In the genomic region with DNA sequence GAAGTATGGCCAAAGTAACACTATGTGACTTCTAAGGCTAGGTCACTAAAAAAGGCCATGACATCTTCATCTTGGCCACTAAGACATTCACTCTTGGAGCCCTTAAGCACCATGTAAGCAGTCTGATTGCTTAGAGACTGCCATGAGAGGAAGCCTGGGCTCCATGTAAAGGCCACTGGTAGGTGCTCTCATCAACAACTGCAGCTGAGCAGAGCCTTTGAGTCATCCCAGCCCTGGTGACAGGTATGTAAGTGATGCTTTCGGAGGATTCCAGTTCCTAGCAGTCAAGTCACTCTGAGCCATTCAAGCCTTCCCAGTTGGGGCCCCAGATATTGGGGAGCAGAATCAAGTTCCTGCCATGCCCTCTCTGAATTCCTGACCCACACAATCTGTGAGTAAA, we compare ENCODE assay signal across 23 cellular contexts. TPM values are rescaled to one million over a fixed set of nuclear protein-coding genes. Genes with fewer than 3 reads are reported as not detected.
DNase-seq lines count a peak whose midpoint lies in the region; ATAC-seq and TF ChIP-seq lines count a peak whose summit lies in the region.
"Had no signal": no experiment of that assay in that cellular context is flagged by ENCODE, and none has a peak within 500 bp of the region (broad histone marks: within the 10 kb centered on the region; RNA-seq: fewer than 3 reads in every experiment).

No MANE protein-coding gene starts in this region.

- POLR2A ChIA-PET in activated CD8-positive, alpha-beta T cell treated with anti-CD3 and anti-CD28 coated beads for 36 hours (lab: Charles Lee) = no interaction called here

- H3K27me3 Mint-ChIP-seq in activated naive CD4-positive, alpha-beta T cell treated with anti-CD3 and anti-CD28 coated beads for 36 hours (ENCODE audit: low read depth) = no peaks in the 10 kb centered on the region
- no peaks in the 10 kb centered on the region for H3K27me3 Mint-ChIP-seq in activated naive CD4-positive, alpha-beta T cell treated with anti-CD3 and anti-CD28 coated beads, Interleukin-2, amount 10 ng/mL, durations not matched to agents 7 days and 5 days
- H3K27me3 Mint-ChIP-seq in activated CD8-positive, alpha-beta T cell treated with anti-CD3 and anti-CD28 coated beads for 36 hours = no peaks in the 10 kb centered on the region
- H3K27me3 Mint-ChIP-seq: CD4-positive, alpha-beta memory T cell had no signal

- H3K27me3 ChIP-seq in thymus (ENCODE audit: control insufficient read depth, insufficient read depth) (no peaks in the 10 kb centered on the region), WERI-Rb-1 (ENCODE audit: insufficient read depth, low read depth, severe bottlenecking) (no peaks in the 10 kb centered on the region), body of pancreas (no peaks in the 10 kb centered on the region)
- H3K27me3 ChIP-seq: MG63 had no signal

- H3K27ac ChIP-seq in thymus (ENCODE audit: low read depth) (peak overlapping the region; percentile 4), WERI-Rb-1 (no peak overlapping the region), body of pancreas (no peak overlapping the region)
- H3K27ac ChIP-seq: A549 had no signal

- no peak overlapping the region for H3K4me3 ChIP-seq in thymus (ENCODE audit: low read length)
- H3K4me3 ChIP-seq in WERI-Rb-1 (ENCODE audit: low read depth, low read length) = no peak overlapping the region
- no peak overlapping the region for H3K4me3 ChIP-seq in body of pancreas
- H3K4me3 ChIP-seq: A549, MG63 had no signal

- TF ChIP-seq POLR2A in body of pancreas (IDR thresholded peaks at IDR 0.05) = no peak

- H3K4me1 ChIP-seq in thymus (ENCODE audit: control insufficient read depth, insufficient read depth, low read length) = peaks cover 3% of the 10 kb centered on the region
- H3K4me1 ChIP-seq in body of pancreas = no peaks in the 10 kb centered on the region
- H3K4me1 ChIP-seq: A549 had no signal

- no peak for TF ChIP-seq CTCF in activated CD8-positive, alpha-beta T cell treated with anti-CD3 and anti-CD28 coated beads for 36 hours (IDR thresholded peaks at IDR 0.05)
- TF ChIP-seq CTCF in WERI-Rb-1 (IDR thresholded peaks at IDR 0.05; ENCODE audit: low read depth, low read length) (no peak), body of pancreas (IDR thresholded peaks at IDR 0.05) (no peak)

- no peaks in the 10 kb centered on the region for H3K4me1 Mint-ChIP-seq in activated naive CD4-positive, alpha-beta T cell treated with anti-CD3 and anti-CD28 coated beads for 36 hours (ENCODE audit: low read depth)
- H3K4me1 Mint-ChIP-seq in activated naive CD4-positive, alpha-beta T cell treated with anti-CD3 and anti-CD28 coated beads, Interleukin-2, amount 10 ng/mL, durations not matched to agents 7 days and 5 days = peaks cover 10% of the 10 kb centered on the region
- no peaks in the 10 kb centered on the region for H3K4me1 Mint-ChIP-seq in activated CD8-positive, alpha-beta T cell treated with anti-CD3 and anti-CD28 coated beads for 36 hours (ENCODE audit: low read depth)

- CTCF ChIA-PET in activated naive CD4-positive, alpha-beta T cell treated with anti-CD3 and anti-CD28 coated beads for 36 hours (lab: Charles Lee) = no interaction called here
- CTCF ChIA-PET in activated naive CD4-positive, alpha-beta T cell treated with anti-CD3 and anti-CD28 coated beads, Interleukin-2, amount 10 ng/mL, durations not matched to agents 7 days and 5 days (lab: Charles Lee) = no interaction called here
- CTCF ChIA-PET in activated CD8-positive, alpha-beta T cell treated with anti-CD3 and anti-CD28 coated beads for 36 hours (lab: Charles Lee) = no interaction called here

- no peak for ATAC-seq in activated CD8-positive, alpha-beta T cell treated with anti-CD3 and anti-CD28 coated beads for 36 hours
- no peak for ATAC-seq in body of pancreas
- ATAC-seq: A549, PC-3 had no signal

- H3K36me3 ChIP-seq in thymus (ENCODE audit: control insufficient read depth, insufficient read depth) (no peaks in the 10 kb centered on the region), WERI-Rb-1 (no peaks in the 10 kb centered on the region), body of pancreas (replicated peaks in 1 of 2; ENCODE audit: insufficient read depth in 1 of 2, low read depth in 2 of 2) (no peaks in the 10 kb centered on the region)
- H3K36me3 ChIP-seq: MG63 had no signal

- peak; percentile 14 for DNase-seq in activated naive CD4-positive, alpha-beta T cell treated with anti-CD3 and anti-CD28 coated beads for 36 hours
- DNase-seq in activated naive CD4-positive, alpha-beta T cell treated with anti-CD3 and anti-CD28 coated beads, Interleukin-2, amount 10 ng/mL, durations not matched to agents 7 days and 5 days = no peak
- peak; percentile 4 for DNase-seq in activated CD8-positive, alpha-beta T cell treated with anti-CD3 and anti-CD28 coated beads for 36 hours
- peak; percentile 66 for DNase-seq in islet precursor cell
- DNase-seq in WERI-Rb-1 = no peak
- no peak for DNase-seq in body of pancreas
- DNase-seq: AML-193; C1 segment of cervical spinal cord; CD4-positive, alpha-beta memory T cell; DMS 273 treated with DMSO at 0.1 percent for 48 hours; KBM-7; MG63; NCI-H1105 treated with DMSO at 0.1 percent for 48 hours; NCI-H146; NCI-H2029; NCI-H446; NCI-H526; NCI-H82; NK-92 treated with Interleukin-12 subunit alpha and Interleukin-12 subunit beta, amount 100 ng/mL, for 24 hours; PC-3; SK-N-SH had no signal

- intact Hi-C loops in activated naive CD4-positive, alpha-beta T cell treated with anti-CD3 and anti-CD28 coated beads for 36 hours (cut with micrococcal nuclease) = no loop called here
- intact Hi-C loops in activated CD8-positive, alpha-beta T cell treated with anti-CD3 and anti-CD28 coated beads for 36 hours (cut with micrococcal nuclease) = no loop called here
- intact Hi-C loops in body of pancreas (cut with DNase I) = no loop called here

- no peak overlapping the region for H3K27ac Mint-ChIP-seq in activated naive CD4-positive, alpha-beta T cell treated with anti-CD3 and anti-CD28 coated beads for 36 hours
- no peak overlapping the region for H3K27ac Mint-ChIP-seq in activated naive CD4-positive, alpha-beta T cell treated with anti-CD3 and anti-CD28 coated beads, Interleukin-2, amount 10 ng/mL, durations not matched to agents 7 days and 5 days
- no peak overlapping the region for H3K27ac Mint-ChIP-seq in activated CD8-positive, alpha-beta T cell treated with anti-CD3 and anti-CD28 coated beads for 36 hours
- H3K27ac Mint-ChIP-seq: CD4-positive, alpha-beta memory T cell had no signal

- no peaks in the 10 kb centered on the region for H3K9me3 Mint-ChIP-seq in activated naive CD4-positive, alpha-beta T cell treated with anti-CD3 and anti-CD28 coated beads for 36 hours
- H3K9me3 Mint-ChIP-seq in activated naive CD4-positive, alpha-beta T cell treated with anti-CD3 and anti-CD28 coated beads, Interleukin-2, amount 10 ng/mL, durations not matched to agents 7 days and 5 days = peaks cover 5% of the 10 kb centered on the region
- H3K9me3 Mint-ChIP-seq in activated CD8-positive, alpha-beta T cell treated with anti-CD3 and anti-CD28 coated beads for 36 hours = no peaks in the 10 kb centered on the region

- no peaks in the 10 kb centered on the region for H3K36me3 Mint-ChIP-seq in activated naive CD4-positive, alpha-beta T cell treated with anti-CD3 and anti-CD28 coated beads for 36 hours (ENCODE audit: low read depth)
- H3K36me3 Mint-ChIP-seq in activated naive CD4-positive, alpha-beta T cell treated with anti-CD3 and anti-CD28 coated beads, Interleukin-2, amount 10 ng/mL, durations not matched to agents 7 days and 5 days = peaks cover 8% of the 10 kb centered on the region
- no peaks in the 10 kb centered on the region for H3K36me3 Mint-ChIP-seq in activated CD8-positive, alpha-beta T cell treated with anti-CD3 and anti-CD28 coated beads for 36 hours (ENCODE audit: low read depth)

- WGBS in thymus = 100% methylated on average over 1 of the region's 1 CpG
- 89 to 100% methylated on average over 1 of the region's 1 CpG for WGBS in body of pancreas, 2 donors

- no peak overlapping the region for H3K4me3 Mint-ChIP-seq in activated naive CD4-positive, alpha-beta T cell treated with anti-CD3 and anti-CD28 coated beads for 36 hours
- no peak overlapping the region for H3K4me3 Mint-ChIP-seq in activated naive CD4-positive, alpha-beta T cell treated with anti-CD3 and anti-CD28 coated beads, Interleukin-2, amount 10 ng/mL, durations not matched to agents 7 days and 5 days
- H3K4me3 Mint-ChIP-seq in activated CD8-positive, alpha-beta T cell treated with anti-CD3 and anti-CD28 coated beads for 36 hours = no peak overlapping the region
- H3K4me3 Mint-ChIP-seq: CD4-positive, alpha-beta memory T cell had no signal

- H3K9me3 ChIP-seq in thymus (ENCODE audit: control insufficient read depth) (no peaks in the 10 kb centered on the region), WERI-Rb-1 (ENCODE audit: severe bottlenecking) (no peaks in the 10 kb centered on the region), body of pancreas (no peaks in the 10 kb centered on the region)
- H3K9me3 ChIP-seq: A549, MG63, SK-N-SH had no signal

RNA-seq across cellular contexts. Expression of a gene that starts 26.2 kb away (rescaled TPM):
- 1 to 10 TPM; 1.6 to 2.7 TPM for total RNA-seq in activated naive CD4-positive, alpha-beta T cell treated with anti-CD3 and anti-CD28 coated beads for 36 hours
- 1 to 10 TPM; 1.4 to 1.8 TPM for total RNA-seq in activated CD8-positive, alpha-beta T cell treated with anti-CD3 and anti-CD28 coated beads for 36 hours
- polyA plus RNA-seq in thymus = 3.7 TPM
- 10 to 100 TPM in 1 of 2 donors, 1 to 10 TPM in 1; 6.9 to 16.9 TPM for total RNA-seq in body of pancreas

Comparison
In these comparisons a context has a peak if more than half of its experiments do, and no peak if none do; other contexts are left out.
1. DNase-seq: peak in activated naive CD4-positive, alpha-beta T cell treated with anti-CD3 and anti-CD28 coated beads for 36 hours (single experiment), activated CD8-positive, alpha-beta T cell treated with anti-CD3 and anti-CD28 coated beads for 36 hours (single experiment) and islet precursor cell (single experiment); none in activated naive CD4-positive, alpha-beta T cell treated with anti-CD3 and anti-CD28 coated beads, Interleukin-2, amount 10 ng/mL, durations not matched to agents 7 days and 5 days (single experiment), WERI-Rb-1 (single experiment) and body of pancreas (0 of 4).